ENCODE assay signal across 27 cellular contexts in genomic region chr15:88930579-88930978, GRCh38. TPM values are rescaled to one million over a fixed set of nuclear protein-coding genes. Genes with fewer than 3 reads are reported as not detected.
DNase-seq lines count a peak whose midpoint lies in the region; ATAC-seq, FAIRE-seq and TF ChIP-seq lines count a peak whose summit lies in the region.
"Had no signal": no experiment of that assay in that cellular context is flagged by ENCODE, and none has a peak within 500 bp of the region (broad histone marks: within the 10 kb centered on the region; RNA-seq: fewer than 3 reads in every experiment).

No MANE protein-coding gene starts in this region.

- H3F3A ChIP-seq in PC-3 (ENCODE audit: low read length, unreplicated experiment), result no peaks in the 10 kb centered on the region

- FAIRE-seq in K562 (lab: Jason Lieb, UNC) (peak; percentile 51), small intestine (lab: Jason Lieb, UNC) (no peak)
- FAIRE-seq: A204.1, D721Med, GM12878, H54 had no signal

- intact Hi-C loops in mammary epithelial cell (cut with micrococcal nuclease), result no loop called here
- intact Hi-C loops in breast epithelium (cut with DNase I; ENCODE audit: low total_unique reads), result no loop called here
- intact Hi-C loops in PC-3 (cut with micrococcal nuclease), result no loop called here
- intact Hi-C loops in K562 (cut with micrococcal nuclease), result no loop called here

- TF ChIP-seq POLR2A in breast epithelium (IDR thresholded peaks at IDR 0.05), result no peak
- TF ChIP-seq POLR2A in K562 (conservative IDR thresholded peaks at IDR 0.05), result no peak

- H3K4me1 ChIP-seq in mammary epithelial cell (ENCODE audit: insufficient read depth, low read length) (no peaks in the 10 kb centered on the region), breast epithelium (no peaks in the 10 kb centered on the region), PC-3 (ENCODE audit: insufficient read depth, low read length) (peaks cover 8% of the 10 kb centered on the region), K562 (replicated peaks in 1 of 2; ENCODE audit: control insufficient read depth in 2 of 2, insufficient read depth in 2 of 2, low read length in 2 of 2) (peaks cover 0 to 9% of the 10 kb centered on the region in 2 experiments; a peak in 2 of 5 replicates), foreskin keratinocyte (no peaks in the 10 kb centered on the region), small intestine (ENCODE audit: control insufficient read depth in 2 of 2, insufficient read depth in 1 of 2, low read depth in 1 of 2, low read length in 1 of 2) (no peaks in the 10 kb centered on the region)
- H3K4me1 ChIP-seq: BE2C; BLaER1 treated with 17β-estradiol and CSF1 and Interleukin-3, amounts not matched to agents 10 nM and 100 nM; HAP-1 had no signal

- H3K4me3 ChIP-seq in mammary epithelial cell (replicated peaks in 1 of 3; ENCODE audit: insufficient read depth in 1 of 3, low read depth in 2 of 3, low read length in 3 of 3) (no peak overlapping the region), breast epithelium (no peak overlapping the region), PC-3 (ENCODE audit: low read length) (no peak overlapping the region), K562 (no peak overlapping the region), small intestine (ENCODE audit: low read depth in 1 of 2, low read length in 2 of 2) (no peak overlapping the region)
- H3K4me3 ChIP-seq: BLaER1 treated with 17β-estradiol and CSF1 and Interleukin-3, amounts not matched to agents 10 nM and 100 nM; GM12878; HAP-1 had no signal

- H3K9me1 ChIP-seq in K562 (ENCODE audit: control insufficient read depth, insufficient read depth, low read length), result no peaks in the 10 kb centered on the region

- H3K27ac ChIP-seq in mammary epithelial cell (ENCODE audit: insufficient read depth, low read depth, low read length), result no peak overlapping the region
- H3K27ac ChIP-seq in breast epithelium, result no peak overlapping the region
- no peak overlapping the region for H3K27ac ChIP-seq in PC-3 (ENCODE audit: low read length)
- no peak overlapping the region for H3K27ac ChIP-seq in K562 (ENCODE audit: extremely low read depth, low read depth, low read length)
- H3K27ac ChIP-seq in foreskin keratinocyte, result no peak overlapping the region
- H3K27ac ChIP-seq in small intestine (ENCODE audit: low read depth in 1 of 2, low read length in 1 of 2), result no peak overlapping the region
- H3K27ac ChIP-seq: 22Rv1; BLaER1 treated with 17β-estradiol and CSF1 and Interleukin-3, amounts not matched to agents 10 nM and 100 nM had no signal

- H4K20me1 ChIP-seq in mammary epithelial cell (ENCODE audit: insufficient read depth, low read length) (no peaks in the 10 kb centered on the region), PC-3 (ENCODE audit: low read length) (no peaks in the 10 kb centered on the region), K562 (replicated peaks; ENCODE audit: control insufficient read depth, insufficient read depth, low read length) (no peaks in the 10 kb centered on the region)
- H4K20me1 ChIP-seq: BLaER1 treated with 17β-estradiol and CSF1 and Interleukin-3, amounts not matched to agents 10 nM and 100 nM had no signal

- CTCF ChIA-PET in mammary epithelial cell (lab: Charles Lee; ENCODE audit: low non-redundant PET), result no interaction called here
- CTCF ChIA-PET in PC-3 (lab: Charles Lee), result no interaction called here
- CTCF ChIA-PET in K562 (lab: Yijun Ruan, JAX; ENCODE audit: low intra/inter-chr PET ratio), result no interaction called here

- BruUV-seq in mammary epithelial cell (replicated peaks; lab: Mats Ljungman, UMichigan) (no TSS peak), PC-3 (replicated peaks; lab: Mats Ljungman, UMichigan) (no TSS peak), K562 (replicated peaks; lab: Mats Ljungman, UMichigan) (no TSS peak)

- H3K79me2 ChIP-seq in mammary epithelial cell (ENCODE audit: insufficient read depth, low read length) (no peaks in the 10 kb centered on the region), PC-3 (ENCODE audit: low read length) (no peaks in the 10 kb centered on the region), K562 (ENCODE audit: control insufficient read depth, insufficient read depth, low read length) (no peaks in the 10 kb centered on the region)

- dilution Hi-C loops in mammary epithelial cell (cut with HindIII; ENCODE audit: low sequenced_read_pairs), result loop anchor here (5.0 kb wide), 1 partner anchor 47 kb away; no protein-coding TSS in a partner anchor

- 69% methylated on average over 2 of the region's 2 CpGs for WGBS in mammary epithelial cell (ENCODE audit: low coverage, missing lambda C conversion rate)
- 29% methylated on average over 2 of the region's 2 CpGs for WGBS in K562 (ENCODE audit: insufficient coverage, low coverage, missing lambda C conversion rate)
- 77 to 84% (median 80%) methylated on average over 2 of the region's 2 CpGs for WGBS in small intestine, 3 donors

- ATAC-seq in PC-3, result no peak
- ATAC-seq in K562, result peak; percentile 65
- ATAC-seq in foreskin keratinocyte, result no peak
- ATAC-seq in HG02852 (IDR thresholded peaks at IDR 0.05; ENCODE audit: unreplicated experiment), result no peak
- ATAC-seq in GM21526 (IDR thresholded peaks at IDR 0.05; ENCODE audit: low FRiP score, unreplicated experiment), result no peak
- ATAC-seq: GM12878 had no signal

- TF ChIP-seq CTCF in mammary epithelial cell (conservative IDR thresholded peaks at IDR 0.05 in 1 of 2, IDR thresholded peaks at IDR 0.05 in 1 of 2; ENCODE audit: extremely low read depth in 1 of 2, insufficient read depth in 1 of 2, low read depth in 1 of 2, low read length in 2 of 2) (no peak), breast epithelium (IDR thresholded peaks at IDR 0.05) (no peak), PC-3 (conservative IDR thresholded peaks at IDR 0.05; ENCODE audit: low read depth, low read length) (no peak), K562 (IDR thresholded peaks at IDR 0.05 in 2 of 3, conservative IDR thresholded peaks at IDR 0.05 in 1 of 3; ENCODE audit: insufficient read depth in 2 of 3, low read depth in 1 of 3, low read length in 3 of 3) (no peak), foreskin keratinocyte (conservative IDR thresholded peaks at IDR 0.05) (no peak)

- H2AFZ ChIP-seq in mammary epithelial cell (ENCODE audit: low read depth, low read length), result no peak overlapping the region
- H2AFZ ChIP-seq in PC-3 (ENCODE audit: low read length), result no peak overlapping the region
- H2AFZ ChIP-seq in K562 (ENCODE audit: low read depth, low read length), result peak overlapping the region; percentile 58

- no peak for TF ChIP-seq EP300 in K562 (IDR thresholded peaks at IDR 0.05; ENCODE audit: low read length)

- H3K9me3 ChIP-seq in mammary epithelial cell (replicated peaks; ENCODE audit: insufficient read depth, low read length) (no peaks in the 10 kb centered on the region), breast epithelium (peaks cover 4 to 10% of the 10 kb centered on the region in 2 donors), PC-3 (ENCODE audit: low read length) (no peaks in the 10 kb centered on the region), K562 (replicated peaks; ENCODE audit: control insufficient read depth, insufficient read depth, low read depth, low read length) (peaks cover 3% of the 10 kb centered on the region; the same call in 1 of the 2 replicates), small intestine (ENCODE audit: control insufficient read depth, low read depth) (no peaks in the 10 kb centered on the region)
- H3K9me3 ChIP-seq: BE2C had no signal

- POLR2A ChIA-PET in PC-3 (lab: Charles Lee; ENCODE audit: unreplicated experiment), result no interaction called here
- POLR2A ChIA-PET in K562 (lab: Yijun Ruan, JAX), result no interaction called here

- in situ Hi-C loops in mammary epithelial cell (cut with MboI; ENCODE audit: low sequenced_read_pairs in 2 of 2), result no loop called here
- in situ Hi-C loops in K562 (cut with MboI), result no loop called here

- no peak for TF ChIP-seq RAD21 in K562 (CRISPR knock-in tag; conservative IDR thresholded peaks at IDR 0.05 in 1 of 2, IDR thresholded peaks at IDR 0.05 in 1 of 2)

- H3K27me3 ChIP-seq in mammary epithelial cell (ENCODE audit: insufficient read depth, low read length), result no peaks in the 10 kb centered on the region
- no peaks in the 10 kb centered on the region for H3K27me3 ChIP-seq in breast epithelium
- H3K27me3 ChIP-seq in PC-3 (ENCODE audit: low read length), result no peaks in the 10 kb centered on the region
- no peaks in the 10 kb centered on the region for H3K27me3 ChIP-seq in K562 (ENCODE audit: control insufficient read depth in 2 of 2, insufficient read depth in 2 of 2, low read length in 2 of 2)
- H3K27me3 ChIP-seq in foreskin keratinocyte, result no peaks in the 10 kb centered on the region
- H3K27me3 ChIP-seq in small intestine (ENCODE audit: control insufficient read depth in 2 of 2, insufficient read depth in 2 of 2, low read length in 2 of 2), result no peaks in the 10 kb centered on the region
- H3K27me3 ChIP-seq: BE2C; BLaER1 treated with 17β-estradiol and CSF1 and Interleukin-3, amounts not matched to agents 10 nM and 100 nM had no signal

- no peaks in the 10 kb centered on the region for H3K9me2 ChIP-seq in PC-3 (replicated peaks; ENCODE audit: low read length)

- DNase-seq in mammary epithelial cell (peak; percentile 16), breast epithelium (ENCODE audit: low spot score in 2 of 2) (no peak), PC-3 (peak; percentile 20), K562 (ENCODE audit: extremely low read depth in 1 of 4, low spot score in 3 of 4) (no peak), foreskin keratinocyte (peak; percentile 22 to 58), small intestine (no peak)
- DNase-seq: ACHN; AML-193; BE2C; CD4-positive, alpha-beta T cell; CD8-positive, alpha-beta memory T cell; DMS 273 treated with DMSO at 0.1 percent for 48 hours; DMS79; EL; GDM1; GOT3; HFFc6 had no signal

- H3K9ac ChIP-seq in mammary epithelial cell (ENCODE audit: insufficient read depth, low read length), result no peak overlapping the region
- no peak overlapping the region for H3K9ac ChIP-seq in PC-3 (ENCODE audit: low read length)
- no peak overlapping the region for H3K9ac ChIP-seq in K562 (ENCODE audit: insufficient read depth in 1 of 2, low read depth in 2 of 2, low read length in 2 of 2)
- H3K9ac ChIP-seq: BLaER1 treated with 17β-estradiol and CSF1 and Interleukin-3, amounts not matched to agents 10 nM and 100 nM had no signal

- H3K4me2 ChIP-seq in mammary epithelial cell (ENCODE audit: insufficient read depth, low read depth, low read length) (no peak overlapping the region), PC-3 (ENCODE audit: low read length) (no peak overlapping the region), K562 (ENCODE audit: insufficient read depth, low read length) (no peak overlapping the region)
- H3K4me2 ChIP-seq: BLaER1 treated with 17β-estradiol and CSF1 and Interleukin-3, amounts not matched to agents 10 nM and 100 nM had no signal

- H3K36me3 ChIP-seq in mammary epithelial cell (ENCODE audit: insufficient read depth, low read length) (no peaks in the 10 kb centered on the region), breast epithelium (no peaks in the 10 kb centered on the region), PC-3 (ENCODE audit: low read depth, low read length) (no peaks in the 10 kb centered on the region), K562 (ENCODE audit: control insufficient read depth, insufficient read depth, low read length) (no peaks in the 10 kb centered on the region), small intestine (ENCODE audit: control insufficient read depth in 2 of 2, insufficient read depth in 2 of 2, low read length in 2 of 2) (no peaks in the 10 kb centered on the region)
- H3K36me3 ChIP-seq: BE2C; BLaER1 treated with 17β-estradiol and CSF1 and Interleukin-3, amounts not matched to agents 10 nM and 100 nM; HAP-1 had no signal

RNA-seq across cellular contexts. Expression of gene MFGE8, which starts 17.4 kb away (rescaled TPM):
- total RNA-seq in mammary epithelial cell, result 100 to 1,000 TPM in 1 of 2 donors, 10 to 100 TPM in 1; 81.4 to 145 TPM
- polyA plus RNA-seq in mammary epithelial cell, result 115 TPM
- 109 TPM for polyA minus RNA-seq in mammary epithelial cell
- total RNA-seq in breast epithelium, result 100 to 1,000 TPM; 226 to 457 (median 311) TPM
- total RNA-seq in PC-3 (2014; rRNA removed), result 32.0 and 34.2 TPM in 2 replicates
- 609 and 1,242 TPM in 2 replicates for total RNA-seq in K562 (2011; cell fraction: chromatin; rRNA removed; ENCODE audit: low replicate concordance)
- total RNA-seq in K562 (2011; cell fraction: nucleolus; rRNA removed), result 770 and 804 TPM in 2 replicates
- 668 and 702 TPM in 2 replicates for total RNA-seq in K562 (2011; cell fraction: nucleoplasm; rRNA removed)
- 62.3 and 73.1 TPM in 2 replicates for total RNA-seq in K562 (2014; rRNA removed)
- total RNA-seq in K562 (2014; rRNA removed; fragmentation: Illumina TruSeq; extraction: Trizol), result 24.9 and 31.3 TPM in 2 replicates
- 35.4 and 36.3 TPM in 2 replicates for total RNA-seq in K562 (2015; rRNA removed; fragmentation: Illumina TruSeq; extraction: Trizol)
- 129 and 142 TPM in 2 replicates for total RNA-seq in K562 (2021)
- polyA plus RNA-seq in K562 (2011; rRNA removed), result 85.1 and 148 TPM in 2 replicates
- 115 and 120 TPM in 2 replicates for polyA plus RNA-seq in K562 (2011; cell fraction: cytosol; rRNA removed)
- polyA plus RNA-seq in K562 (2011; cell fraction: nucleus; rRNA removed), result 355 and 465 TPM in 2 replicates
- polyA plus RNA-seq in K562 (2012), result 147 and 220 TPM in 2 replicates
- 93.6 and 109 TPM in 2 replicates for polyA plus RNA-seq in K562 (2014; fragmentation: Illumina TruSeq; extraction: Trizol)
- polyA plus RNA-seq in K562 (2014; fragmentation: Nextera tagmentation; extraction: Ambion mirVana), result 1 to 10 TPM; 2.3 to 3.1 TPM
- 113 and 119 TPM in 2 replicates for polyA plus RNA-seq in K562 (2014; rRNA removed)
- 62.6 and 80.1 TPM in 2 replicates for polyA minus RNA-seq in K562 (2011; rRNA and poly(A)+ RNA removed)
- polyA minus RNA-seq in K562 (2011; cell fraction: cytosol; rRNA and poly(A)+ RNA removed), result 71.4 and 82.5 TPM in 2 replicates
- polyA minus RNA-seq in K562 (2011; cell fraction: nucleus; rRNA and poly(A)+ RNA removed), result 120 and 137 TPM in 2 replicates
- total RNA-seq in foreskin keratinocyte, result 38.2 and 85.4 TPM in 2 replicates
- polyA plus RNA-seq in foreskin keratinocyte, result 57.2 and 120 TPM in 2 replicates
- polyA plus RNA-seq in small intestine, result 100 to 1,000 TPM in 1 of 3 donors, 1 to 10 TPM in 2; 4.0 to 104 (median 9.7) TPM
- polyA plus RNA-seq: CD14-positive monocyte had no signal

RNA-seq across cellular contexts. Expression of gene HAPLN3, which starts 35.2 kb away (rescaled TPM):
- 1 to 10 TPM; 1.5 to 3.8 TPM for total RNA-seq in mammary epithelial cell
- 4.4 TPM for polyA plus RNA-seq in mammary epithelial cell
- not detected for polyA minus RNA-seq in mammary epithelial cell
- total RNA-seq in breast epithelium, result 10 to 100 TPM in 2 of 3 donors, 1 to 10 TPM in 1; 3.4 to 24.6 (median 11.1) TPM
- total RNA-seq in PC-3 (2014; rRNA removed), result 1.0 and 1.1 TPM in 2 replicates
- 5.6 and 9.6 TPM in 2 replicates for total RNA-seq in K562 (2011; cell fraction: chromatin; rRNA removed; ENCODE audit: low replicate concordance)
- total RNA-seq in K562 (2011; cell fraction: nucleolus; rRNA removed), result 6.2 and 6.8 TPM in 2 replicates
- 4.9 and 5.9 TPM in 2 replicates for total RNA-seq in K562 (2011; cell fraction: nucleoplasm; rRNA removed)
- 1.9 and 2.1 TPM in 2 replicates for total RNA-seq in K562 (2014; rRNA removed)
- 0.35 and 0.36 TPM in 2 replicates for total RNA-seq in K562 (2014; rRNA removed; fragmentation: Illumina TruSeq; extraction: Trizol)
- 0.65 and 1.0 TPM in 2 replicates for total RNA-seq in K562 (2015; rRNA removed; fragmentation: Illumina TruSeq; extraction: Trizol)
- 1.9 and 2.4 TPM in 2 replicates for total RNA-seq in K562 (2021)
- polyA plus RNA-seq in K562 (2011; rRNA removed), result 0.71 and 2.1 TPM in 2 replicates
- polyA plus RNA-seq in K562 (2011; cell fraction: cytosol; rRNA removed), result 1.4 and 2.3 TPM in 2 replicates
- 9.4 and 14.2 TPM in 2 replicates for polyA plus RNA-seq in K562 (2011; cell fraction: nucleus; rRNA removed)
- polyA plus RNA-seq in K562 (2012), result 1.6 and 4.0 TPM in 2 replicates
- 0.59 and 1.00 TPM in 2 replicates for polyA plus RNA-seq in K562 (2014; fragmentation: Illumina TruSeq; extraction: Trizol)
- polyA plus RNA-seq in K562 (2014; fragmentation: Nextera tagmentation; extraction: Ambion mirVana), result under 1 TPM; 0.04 to 0.06 TPM
- 2.0 and 3.4 TPM in 2 replicates for polyA plus RNA-seq in K562 (2014; rRNA removed)
- polyA minus RNA-seq in K562 (2011; rRNA and poly(A)+ RNA removed), result 0.77 and 0.99 TPM in 2 replicates
- polyA minus RNA-seq in K562 (2011; cell fraction: cytosol; rRNA and poly(A)+ RNA removed), result 2.5 TPM in 1 of 2 replicates, not detected in the other
- 1.1 and 1.8 TPM in 2 replicates for polyA minus RNA-seq in K562 (2011; cell fraction: nucleus; rRNA and poly(A)+ RNA removed)
- 5.4 and 6.0 TPM in 2 replicates for total RNA-seq in foreskin keratinocyte
- polyA plus RNA-seq in foreskin keratinocyte, result 6.2 and 6.7 TPM in 2 replicates
- polyA plus RNA-seq in small intestine, result 1 to 10 TPM in 1 of 3 donors, under 1 TPM in 1, not detected in 1; 0.27 to 7.6 TPM

Comparison
In these comparisons a context has a peak if more than half of its experiments do, and no peak if none do; other contexts are left out.
1. DNase-seq: peak in mammary epithelial cell (single experiment), PC-3 (single experiment) and foreskin keratinocyte (2 of 2); none in breast epithelium (0 of 2), K562 (0 of 4) and small intestine (single experiment).